Comparison of ENCODE assay signal across 8 cellular contexts in the genomic region with DNA sequence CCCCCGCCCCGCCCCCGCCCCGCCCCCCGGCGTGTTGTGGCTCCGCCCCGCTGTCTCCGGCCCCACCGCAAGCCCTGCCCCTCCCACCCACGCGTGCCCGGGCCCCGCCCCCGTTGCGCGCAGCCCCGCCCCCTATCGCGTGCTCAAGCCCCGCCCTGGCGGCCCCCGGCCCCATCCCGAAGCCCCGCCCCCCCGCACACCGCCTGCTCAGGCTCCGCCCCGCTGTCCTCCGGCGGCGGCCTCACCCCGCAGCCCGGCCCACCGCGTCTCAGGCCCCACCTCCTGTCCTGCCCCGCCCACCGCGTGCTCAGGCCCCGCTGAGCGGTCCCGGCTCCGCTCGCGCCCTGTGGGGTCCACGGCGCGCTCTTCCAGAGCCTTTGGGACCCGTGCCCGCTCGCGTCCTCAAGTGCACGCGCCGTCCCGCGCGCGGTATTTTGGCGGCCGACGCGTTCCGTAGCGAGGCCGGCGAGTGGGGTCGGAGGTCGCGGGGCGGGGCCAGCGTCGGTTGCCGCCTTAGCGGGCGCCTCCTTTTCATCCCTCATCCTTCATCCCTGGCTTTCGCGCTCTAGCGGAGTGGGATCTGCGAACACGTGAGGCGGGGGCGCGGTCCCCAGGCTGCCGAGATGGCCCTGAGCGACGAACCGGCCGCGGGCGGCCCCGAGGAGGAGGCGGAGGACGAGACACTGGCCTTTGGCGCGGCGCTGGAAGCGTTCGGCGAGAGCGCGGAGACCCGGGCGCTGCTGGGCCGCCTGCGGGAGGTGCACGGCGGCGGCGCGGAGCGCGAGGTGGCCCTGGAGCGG. TPM values are rescaled to one million over a fixed set of nuclear protein-coding genes. Genes with fewer than 3 reads are reported as not detected.
DNase-seq lines count a peak whose midpoint lies in the region; ATAC-seq and TF ChIP-seq lines count a peak whose summit lies in the region.

Gene TBCD (plus strand): TSS at position 495 of the 800 bp plus-strand sequence. CDS start 129 bp downstream, at position 624.

- no peaks in the 10 kb centered on the region for H3K9me3 ChIP-seq in H9 (ENCODE audit: control insufficient read depth, low read depth, low read length)
- peaks cover 8% of the 10 kb centered on the region; the same call in 1 of the 2 replicates for H3K9me3 ChIP-seq in MG63
- peaks cover 10% of the 10 kb centered on the region for H3K9me3 ChIP-seq in neuron (ENCODE audit: low read length)
- no peaks in the 10 kb centered on the region for H3K9me3 ChIP-seq in stomach smooth muscle (ENCODE audit: control insufficient read depth in 2 of 2, low read length in 2 of 2)

- H3K23ac ChIP-seq in H9 (ENCODE audit: insufficient read length, low read depth, low read length) = no peak within 1 kb of the TSS

- no peak within 1 kb of the TSS for H3K4ac ChIP-seq in H9 (ENCODE audit: low read depth, low read length)

- no peak for TF ChIP-seq CTCF in H9 (conservative IDR thresholded peaks at IDR 0.05)
- TF ChIP-seq CTCF in foreskin keratinocyte (conservative IDR thresholded peaks at IDR 0.05) = no peak

- H3T11ph ChIP-seq in H9 (ENCODE audit: low read length) = no peak within 1 kb of the TSS

- H3K79me2 ChIP-seq in H9 (ENCODE audit: insufficient read depth, low read length) = peaks cover 7% of the 10 kb centered on the region; the same call in 1 of the 2 replicates

- H3K4me1 ChIP-seq in H9 (ENCODE audit: insufficient read depth, low read length) (peaks cover 11% of the 10 kb centered on the region; the same call in 1 of the 2 replicates), foreskin keratinocyte (no peaks in the 10 kb centered on the region), neuron (ENCODE audit: insufficient read depth, low read length) (peaks cover 13% of the 10 kb centered on the region), stomach smooth muscle (ENCODE audit: control insufficient read depth, insufficient read depth, low read length) (peaks cover 12% of the 10 kb centered on the region)

- H3K56ac ChIP-seq in H9 (ENCODE audit: insufficient read length, low read depth, low read length) = no peak within 1 kb of the TSS

- H2BK120ac ChIP-seq in H9 (ENCODE audit: low read depth, low read length, poor library complexity, severe bottlenecking) = no peak within 1 kb of the TSS

- peaks cover 10 to 23% (median 22%) of the 10 kb centered on the region in 3 experiments for H3K36me3 Mint-ChIP-seq in H9 (ENCODE audit: insufficient read depth in 1 of 3, low read depth in 3 of 3)

- H3K18ac ChIP-seq in H9 (ENCODE audit: insufficient read length, low read depth, low read length) = peak within 1 kb of the TSS; percentile 82

- no peak within 1 kb of the TSS for H4K91ac ChIP-seq in H9 (ENCODE audit: insufficient read length, low read depth, low read length)

- peaks cover 11% of the 10 kb centered on the region for H3K36me3 ChIP-seq in MG63
- H3K36me3 ChIP-seq in neuron (ENCODE audit: insufficient read depth, low read length) = peaks cover 10% of the 10 kb centered on the region
- peaks cover 0 to 3% of the 10 kb centered on the region in 2 donors for H3K36me3 ChIP-seq in stomach smooth muscle (ENCODE audit: control insufficient read depth in 2 of 2, insufficient read depth in 2 of 2, low read length in 2 of 2)

- H3K27me3 ChIP-seq in H9 (ENCODE audit: insufficient read depth, low read length) = peaks cover 4% of the 10 kb centered on the region; the same call in 1 of the 2 replicates
- H3K27me3 ChIP-seq in MG63 = no peaks in the 10 kb centered on the region
- no peaks in the 10 kb centered on the region for H3K27me3 ChIP-seq in foreskin keratinocyte
- H3K27me3 ChIP-seq in neuron (ENCODE audit: insufficient read depth, low read length) = no peaks in the 10 kb centered on the region
- no peaks in the 10 kb centered on the region for H3K27me3 ChIP-seq in stomach smooth muscle (ENCODE audit: control insufficient read depth in 1 of 2, insufficient read depth in 2 of 2, low read length in 2 of 2)

- peak within 1 kb of the TSS; percentile 94 for H3K4me3 ChIP-seq in MG63
- peak within 1 kb of the TSS; percentile 58 for H3K4me3 ChIP-seq in neuron (ENCODE audit: low read length)
- peak within 1 kb of the TSS; percentile 53 to 85 for H3K4me3 ChIP-seq in stomach smooth muscle (ENCODE audit: low read length in 2 of 2)

- H2AK5ac ChIP-seq in H9 (ENCODE audit: insufficient read length, low read length) = no peak within 1 kb of the TSS

- peak within 1 kb of the TSS; percentile 74 for H3K14ac ChIP-seq in H9 (ENCODE audit: insufficient read depth, low read length)

- H2BK12ac ChIP-seq in H9 (ENCODE audit: insufficient read length, low read depth, low read length) = no peak within 1 kb of the TSS

- no peak within 1 kb of the TSS for H2BK20ac ChIP-seq in H9 (ENCODE audit: low read depth, low read length, poor library complexity, severe bottlenecking)

- in situ Hi-C loops in SK-MEL-5 (cut with HindIII; ENCODE audit: low pct_unique_long_range_greater_than_20kb, low sequenced_read_pairs) = no loop called here

- H2BK15ac ChIP-seq in H9 (ENCODE audit: low read depth, low read length) = no peak within 1 kb of the TSS

- peaks cover 17% of the 10 kb centered on the region for H3K27me3 Mint-ChIP-seq in H9 (ENCODE audit: low read depth)

- DNase-seq in ELF-1 (ENCODE audit: low read depth, low spot score) = peak; percentile 90
- peak; percentile 91 for DNase-seq in H9
- peak; percentile 87 for DNase-seq in MG63
- peak; percentile 80 for DNase-seq in SK-MEL-5 (ENCODE audit: low read depth, low spot score)
- peak; percentile 75 to 95 (median 90) for DNase-seq in activated naive CD4-positive, alpha-beta T cell (lab: John Stamatoyannopoulos, UW)
- peak; percentile 73 to 82 for DNase-seq in foreskin keratinocyte

- no peak within 1 kb of the TSS for H3K27ac ChIP-seq in H9 (ENCODE audit: insufficient read length, low read depth, low read length)
- peak within 1 kb of the TSS; percentile 93 for H3K27ac ChIP-seq in foreskin keratinocyte
- H3K27ac ChIP-seq in stomach smooth muscle (ENCODE audit: low read length) = peak within 1 kb of the TSS; percentile 41

- peak within 1 kb of the TSS; percentile 67 for H3K9ac ChIP-seq in H9 (ENCODE audit: extremely low read depth, insufficient read length, low read length)
- peak within 1 kb of the TSS; percentile 8 to 55 for H3K9ac ChIP-seq in stomach smooth muscle (ENCODE audit: low read length in 2 of 2)

- H3K4me1 Mint-ChIP-seq in H9 = peaks cover 36 to 44% of the 10 kb centered on the region in 2 experiments

- no peak within 1 kb of the TSS for H4K5ac ChIP-seq in H9 (ENCODE audit: insufficient read length, low read depth, low read length)

- ATAC-seq in foreskin keratinocyte = peak; percentile 67

- H3K23me2 ChIP-seq in H9 (ENCODE audit: insufficient read length, low read depth, low read length, poor library complexity, severe bottlenecking) = peaks cover 14% of the 10 kb centered on the region

- no CpG with 5 or more reads among the region's 114 CpGs for WGBS in H9 (ENCODE audit: extremely low coverage, insufficient read length, low lambda C conversion rate)

- no peak within 1 kb of the TSS for H4K8ac ChIP-seq in H9 (replicated peaks; ENCODE audit: insufficient read length, low read depth, low read length)

- H3K4me2 ChIP-seq in H9 (ENCODE audit: insufficient read depth, insufficient read length, low read length) = peak within 1 kb of the TSS; percentile 88

- peak within 1 kb of the TSS in 1 of 3 experiments; percentile 67; a peak in 1 of 7 replicates for H3K27ac Mint-ChIP-seq in H9

- H2BK5ac ChIP-seq in H9 (ENCODE audit: insufficient read length, low read length) = no peak within 1 kb of the TSS

- peaks cover 2 to 4% of the 10 kb centered on the region in 2 experiments; a peak in 3 of 5 replicates for H3K9me3 Mint-ChIP-seq in H9

- no peak within 1 kb of the TSS for H2AFZ ChIP-seq in H9 (ENCODE audit: low read length)
- peak within 1 kb of the TSS; percentile 88 for H2AFZ ChIP-seq in neuron (ENCODE audit: low read depth, low read length)

- H3K4me3 Mint-ChIP-seq in H9 = peak within 1 kb of the TSS; percentile 86 to 95

- H3K79me1 ChIP-seq in H9 (ENCODE audit: insufficient read depth, low read depth, low read length, poor library complexity, severe bottlenecking) = no peaks in the 10 kb centered on the region

- no peaks in the 10 kb centered on the region for H4K20me1 ChIP-seq in H9 (ENCODE audit: control insufficient read depth, insufficient read depth, insufficient read length)

RNA-seq across cellular contexts. Expression of gene TBCD, which starts in this region (rescaled TPM):
- total RNA-seq in H9 (2021) (123 and 129 TPM in 2 replicates), foreskin keratinocyte (76.4 and 91.7 TPM in 2 replicates)
- 45.7 and 73.6 TPM in 2 replicates for total RNA-seq in MG63 (2014; rRNA removed; shearing (Covaris generic); ENCODE audit: low replicate concordance)
- 13.6 and 23.5 TPM in 2 replicates for total RNA-seq in SK-MEL-5 (2014; rRNA removed; shearing (Covaris generic))
- 25.8 and 38.3 TPM in 2 replicates for polyA plus RNA-seq in SK-MEL-5 (2015; cell fraction: cytosol; rRNA removed)
- polyA plus RNA-seq in SK-MEL-5 (2015; cell fraction: nucleus; rRNA removed) = 76.0 and 89.3 TPM in 2 replicates
- 104 and 112 TPM in 2 replicates for polyA plus RNA-seq in foreskin keratinocyte
